ENCODE assay signal across 31 cellular contexts in genomic region chr2:62119313-62119969, GRCh38.
DNase-seq lines count a peak whose midpoint lies in the region; ATAC-seq and TF ChIP-seq lines count a peak whose summit lies in the region.
"Had no signal": no experiment of that assay in that cellular context is flagged by ENCODE, and none has a peak within 500 bp of the region (broad histone marks: within the 10 kb centered on the region; RNA-seq: fewer than 3 reads in every experiment).

No MANE protein-coding gene starts in this region.

- no peak overlapping the region for H3K4me3 ChIP-seq in naive thymus-derived CD4-positive, alpha-beta T cell (ENCODE audit: low read length)
- H3K4me3 ChIP-seq: gastrocnemius medialis, ovary, Peyer's patch, SJSA1, smooth muscle cell, suprapubic skin, uterus had no signal

- peaks cover 0 to 15% (median 2%) of the 10 kb centered on the region in 7 donors for H3K4me1 Mint-ChIP-seq in naive thymus-derived CD4-positive, alpha-beta T cell
- H3K4me1 Mint-ChIP-seq in HFFc6 (ENCODE audit: low read depth) = peaks cover 7% of the 10 kb centered on the region; the same call in 1 of the 2 replicates

- intact Hi-C loops in naive thymus-derived CD4-positive, alpha-beta T cell (cut with micrococcal nuclease) = no loop called here

- H3K27ac Mint-ChIP-seq in naive thymus-derived CD4-positive, alpha-beta T cell = no peak overlapping the region
- H3K27ac Mint-ChIP-seq in HFFc6 = no peak overlapping the region
- H3K27ac Mint-ChIP-seq: activated CD8-positive, alpha-beta memory T cell treated with anti-CD3 and anti-CD28 coated beads, Interleukin-2, amount 10 ng/mL, durations not matched to agents 7 days and 5 days; activated naive CD4-positive, alpha-beta T cell treated with anti-CD3 and anti-CD28 coated beads, Interleukin-2, amount 50 U/mL, for 24 hours; activated T-helper 1 cell treated with anti-CD3 and anti-CD28 coated beads, Interleukin-12 subunit alpha, Interleukin-12 subunit beta, Interleukin-2, Interleukin-4 antibody, amounts not matched to agents 30 ng/mL and 10 ng/mL and 1 ng/mL, durations not matched to agents 14 hours and 24 hours and 36 hours; mesothelial cell of epicardium; nephron progenitor cell had no signal

- no peak for TF ChIP-seq CTCF in HFFc6 (IDR thresholded peaks at IDR 0.05)

- no peaks in the 10 kb centered on the region for H3K36me3 ChIP-seq in naive thymus-derived CD4-positive, alpha-beta T cell (ENCODE audit: control insufficient read depth in 2 of 3, insufficient read depth in 3 of 3, low read length in 3 of 3)
- H3K36me3 ChIP-seq: gastrocnemius medialis, ovary, Peyer's patch, SJSA1, suprapubic skin, uterus had no signal

- no peak overlapping the region for H3K27ac ChIP-seq in naive thymus-derived CD4-positive, alpha-beta T cell (ENCODE audit: low read depth, low read length)
- H3K27ac ChIP-seq: gastrocnemius medialis, ovary, Peyer's patch, SJSA1, suprapubic skin, uterus had no signal

- H3K9me3 Mint-ChIP-seq in naive thymus-derived CD4-positive, alpha-beta T cell = no peaks in the 10 kb centered on the region
- no peaks in the 10 kb centered on the region for H3K9me3 Mint-ChIP-seq in HFFc6
- H3K9me3 Mint-ChIP-seq: activated naive CD4-positive, alpha-beta T cell treated with anti-CD3 and anti-CD28 coated beads, Interleukin-2, amount 50 U/mL, for 24 hours; activated T-helper 1 cell treated with anti-CD3 and anti-CD28 coated beads, Interleukin-12 subunit alpha, Interleukin-12 subunit beta, Interleukin-2, Interleukin-4 antibody, amounts not matched to agents 30 ng/mL and 10 ng/mL and 1 ng/mL, durations not matched to agents 14 hours and 24 hours and 36 hours; CD8-positive, alpha-beta memory T cell; mesothelial cell of epicardium; nephron progenitor cell had no signal

- CTCF ChIA-PET in naive thymus-derived CD4-positive, alpha-beta T cell (lab: Charles Lee) = no interaction called here

- H3K4me3 Mint-ChIP-seq in naive thymus-derived CD4-positive, alpha-beta T cell = no peak overlapping the region
- no peak overlapping the region for H3K4me3 Mint-ChIP-seq in HFFc6
- H3K4me3 Mint-ChIP-seq: activated CD8-positive, alpha-beta memory T cell treated with anti-CD3 and anti-CD28 coated beads, Interleukin-2, amount 10 ng/mL, durations not matched to agents 7 days and 5 days; activated naive CD4-positive, alpha-beta T cell treated with anti-CD3 and anti-CD28 coated beads, Interleukin-2, amount 50 U/mL, for 24 hours; activated T-helper 1 cell treated with anti-CD3 and anti-CD28 coated beads, Interleukin-12 subunit alpha, Interleukin-12 subunit beta, Interleukin-2, Interleukin-4 antibody, amounts not matched to agents 30 ng/mL and 10 ng/mL and 1 ng/mL, durations not matched to agents 14 hours and 24 hours and 36 hours; CD8-positive, alpha-beta memory T cell; mesothelial cell of epicardium; nephron progenitor cell had no signal

- H3K36me3 Mint-ChIP-seq in naive thymus-derived CD4-positive, alpha-beta T cell = peaks cover 3 to 38% (median 31%) of the 10 kb centered on the region in 5 donors
- H3K36me3 Mint-ChIP-seq in HFFc6 (ENCODE audit: low read depth) = no peaks in the 10 kb centered on the region; the same call in 1 of the 2 replicates
- H3K36me3 Mint-ChIP-seq: mesothelial cell of epicardium had no signal

- no peaks in the 10 kb centered on the region for H3K9me3 ChIP-seq in naive thymus-derived CD4-positive, alpha-beta T cell (ENCODE audit: control insufficient read depth in 2 of 3, low read length in 3 of 3)
- H3K9me3 ChIP-seq: gastrocnemius medialis, ovary, Peyer's patch, SJSA1, suprapubic skin, uterus had no signal

- peaks cover 0 to 7% of the 10 kb centered on the region in 2 donors for H3K4me1 ChIP-seq in naive thymus-derived CD4-positive, alpha-beta T cell (ENCODE audit: control insufficient read depth in 2 of 2, insufficient read depth in 2 of 2, low read length in 2 of 2)
- H3K4me1 ChIP-seq: Peyer's patch, SJSA1, uterus had no signal

- peak; percentile 29 for ATAC-seq in naive thymus-derived CD4-positive, alpha-beta T cell
- ATAC-seq: activated CD8-positive, alpha-beta memory T cell treated with anti-CD3 and anti-CD28 coated beads, Interleukin-2, amount 10 ng/mL, durations not matched to agents 7 days and 5 days; gastrocnemius medialis; left lobe of liver had no signal

- POLR2A ChIA-PET in naive thymus-derived CD4-positive, alpha-beta T cell (lab: Charles Lee) = no interaction called here

- DNase-seq in GDM1 (lab: John Stamatoyannopoulos, UW) (peak; percentile 5), MV-4-11 (lab: John Stamatoyannopoulos, UW) (peak; percentile 84), SKM-1 (lab: John Stamatoyannopoulos, UW; ENCODE audit: unreplicated experiment) (peak; percentile 22), AG20443 (ENCODE audit: low spot score) (no peak), HFFc6 (no peak), NCI-H146 treated with DMSO at 0.1 percent for 48 hours (lab: John Stamatoyannopoulos, UW; ENCODE audit: unreplicated experiment) (no peak)
- DNase-seq in naive thymus-derived CD4-positive, alpha-beta T cell = no peak
- DNase-seq: activated CD4-positive, alpha-beta T cell treated with anti-CD3 and anti-CD28 coated beads, Interleukin-2, amount 50 U/mL, for 1 hour; activated CD8-positive, alpha-beta memory T cell treated with anti-CD3 and anti-CD28 coated beads, Interleukin-2, amount 10 ng/mL, durations not matched to agents 7 days and 5 days; anterior cingulate cortex; CD8-positive, alpha-beta memory T cell; cortex of kidney; DMS53; gastrocnemius medialis; hippocampal formation; NCI-H1105; NCI-H2029 treated with DMSO at 0.1 percent for 48 hours; NCI-H446; nephron progenitor cell; ovary; Peyer's patch; retina; T-helper 2 cell; uterus had no signal

- H3K27me3 Mint-ChIP-seq in naive thymus-derived CD4-positive, alpha-beta T cell = no peaks in the 10 kb centered on the region
- 0 out of 2 replicates have a peak, but pooled peaks cover 2% of the 10 kb centered on the region for H3K27me3 Mint-ChIP-seq in HFFc6 (ENCODE audit: insufficient read depth)
- H3K27me3 Mint-ChIP-seq: activated CD8-positive, alpha-beta memory T cell treated with anti-CD3 and anti-CD28 coated beads, Interleukin-2, amount 10 ng/mL, durations not matched to agents 7 days and 5 days; activated naive CD4-positive, alpha-beta T cell treated with anti-CD3 and anti-CD28 coated beads, Interleukin-2, amount 50 U/mL, for 24 hours; CD8-positive, alpha-beta memory T cell had no signal

- H3K27me3 ChIP-seq in naive thymus-derived CD4-positive, alpha-beta T cell (ENCODE audit: control insufficient read depth in 2 of 2, insufficient read depth in 2 of 2, low read length in 2 of 2) = no peaks in the 10 kb centered on the region
- H3K27me3 ChIP-seq: gastrocnemius medialis, ovary, Peyer's patch, SJSA1, suprapubic skin, uterus had no signal

Comparison
In these comparisons a context has a peak if more than half of its experiments do, and no peak if none do; other contexts are left out.
1. DNase-seq: peak in GDM1 (single experiment), MV-4-11 (single experiment) and SKM-1 (single experiment); none in naive thymus-derived CD4-positive, alpha-beta T cell (0 of 9), AG20443 (single experiment), HFFc6 (single experiment) and NCI-H146 treated with DMSO at 0.1 percent for 48 hours (single experiment).